In the genomic region with DNA sequence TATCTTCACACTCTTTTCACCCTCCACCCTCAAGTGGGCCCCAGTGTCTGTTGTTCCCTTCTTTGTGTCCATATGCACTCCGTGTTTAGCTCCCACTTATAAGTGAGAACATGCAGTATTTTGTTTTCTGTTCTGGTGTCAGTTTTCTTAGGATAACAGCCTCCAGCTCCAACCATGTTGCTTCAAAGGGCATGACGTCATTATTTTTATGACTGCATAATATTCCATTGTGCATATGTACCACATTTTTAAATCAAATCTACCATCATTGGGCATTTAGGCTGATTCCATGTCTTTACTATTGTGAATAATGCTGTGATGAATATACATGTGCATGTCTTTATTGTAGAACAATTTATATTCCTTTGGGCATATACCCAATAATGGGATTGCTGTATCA, we compare ENCODE assay signal across 31 cellular contexts.
"Had no signal": no experiment of that assay in that cellular context is flagged by ENCODE, and none has a peak within 500 bp of the region (broad histone marks: within the 10 kb centered on the region; RNA-seq: fewer than 3 reads in every experiment).

No MANE protein-coding gene starts in this region.

- H3K27me3 ChIP-seq: neutrophil, ovary, spleen, suprapubic skin, testis, tibial nerve, upper lobe of left lung, vagina had no signal

- H2AFZ ChIP-seq: parathyroid adenoma had no signal

- H3K4me1 ChIP-seq: parathyroid adenoma, psoas muscle, spleen, suprapubic skin, testis, tibial nerve, vagina had no signal

- H3K9ac ChIP-seq: parathyroid adenoma had no signal

- H3K4me2 ChIP-seq: smooth muscle cell had no signal

- H3K4me3 ChIP-seq: ovary, psoas muscle, skin epidermis, smooth muscle cell, spleen, suprapubic skin, testis, tibial nerve, upper lobe of left lung, vagina had no signal

- H3K27ac ChIP-seq: neutrophil, ovary, parathyroid adenoma, psoas muscle, skin epidermis, spleen, suprapubic skin, testis, tibial nerve, upper lobe of left lung, vagina had no signal

- ATAC-seq: naive thymus-derived CD8-positive, alpha-beta T cell; natural killer cell treated with Interleukin-12 subunit alpha and Interleukin-12 subunit beta and Interleukin-15 and Interleukin-18, amount 100 ng/mL, for 72 hours; psoas muscle; right cardiac atrium; sciatic nerve; stimulated activated memory B cell treated with anti-CD40 and anti-IgM and Interleukin-4, amounts not matched to agents 10 μg/mL and 1 μg/mL and 100 μg/mL, for 72 hours; stimulated activated naive CD8-positive, alpha-beta T cell treated with anti-CD3 and anti-CD28 coated beads, Interleukin-15, amount 100 ng/mL, for 72 hours; stimulated activated naive CD8-positive, alpha-beta T cell treated with anti-CD3 and anti-CD28 coated beads, Interleukin-15, Interleukin-2, amounts not matched to agents 100 U/mL and 50 U/mL, for 24 hours had no signal

- H3K36me3 ChIP-seq: neutrophil, ovary, spleen, suprapubic skin, upper lobe of left lung, vagina had no signal

- H3K79me2 ChIP-seq: parathyroid adenoma had no signal

- H3K9me3 ChIP-seq: neutrophil, ovary, psoas muscle, suprapubic skin, testis had no signal

- DNase-seq: naive thymus-derived CD8-positive, alpha-beta T cell; nephron progenitor cell; nucleus accumbens; ovary; posterior cingulate gyrus; psoas muscle; right cardiac atrium; spleen; stimulated activated CD4-positive, alpha-beta T cell treated with anti-CD3 and anti-CD28 coated beads, Interleukin-12 subunit alpha, Interleukin-12 subunit beta, amount 100 ng/mL, for 4 hours; stimulated activated CD4-positive, alpha-beta T cell treated with anti-CD3 and anti-CD28 coated beads, Interleukin-1b, Interleukin-23, amount 100 ng/mL, for 48 hours; stimulated activated CD4-positive, alpha-beta T cell treated with anti-CD3 and anti-CD28 coated beads, Interleukin-4, amount 100 ng/mL, for 1 hour; stimulated activated CD4-positive, alpha-beta T cell treated with anti-CD3 and anti-CD28 coated beads, Interleukin-4, amount 100 ng/mL, for 4 hours; stimulated activated CD8-positive, alpha-beta memory T cell treated with anti-CD3 and anti-CD28 coated beads, Interleukin-4, amount 100 ng/mL, for 48 hours; stimulated activated naive CD4-positive, alpha-beta T cell; stimulated activated naive CD8-positive, alpha-beta T cell treated with anti-CD3 and anti-CD28 coated beads, Interleukin-15, amount 100 ng/mL, for 72 hours; stimulated activated naive CD8-positive, alpha-beta T cell treated with anti-CD3 and anti-CD28 coated beads, Interleukin-15, Interleukin-2, amounts not matched to agents 100 U/mL and 50 U/mL, for 24 hours; substantia nigra; testis; trophoblast cell had no signal

- FAIRE-seq: urothelium cell line had no signal
